Comparison of ENCODE assay signal across 14 cellular contexts in the genomic region with DNA sequence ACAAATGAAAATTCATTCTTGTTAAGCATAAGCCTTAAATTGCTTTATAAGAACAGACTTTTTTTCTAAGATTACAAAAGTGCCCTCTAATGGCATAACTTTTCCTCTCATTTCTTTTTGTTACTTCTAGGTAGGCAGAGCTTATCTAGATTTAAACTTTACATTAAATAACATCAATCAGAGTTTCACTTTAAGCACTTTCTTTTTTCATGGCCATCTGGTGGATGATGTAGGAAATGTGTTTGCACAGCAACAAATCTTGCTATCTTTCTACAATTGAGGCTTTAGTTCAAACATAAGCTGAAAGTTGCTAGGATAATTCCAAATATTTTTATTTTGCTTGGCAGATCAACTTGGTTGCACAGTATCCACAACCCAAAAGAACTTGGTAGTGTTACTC. TPM values are rescaled to one million over a fixed set of nuclear protein-coding genes. Genes with fewer than 3 reads are reported as not detected.
A peak's percentile ranks its signal among the peaks of the same experiment; 100 is the strongest.
DNase-seq lines count a peak whose midpoint lies in the region; ATAC-seq and TF ChIP-seq lines count a peak whose summit lies in the region.
"Had no signal": no experiment of that assay in that cellular context is flagged by ENCODE, and none has a peak within 500 bp of the region (broad histone marks: within the 10 kb centered on the region; RNA-seq: fewer than 3 reads in every experiment).

No MANE protein-coding gene starts in this region.

- peaks cover 8% of the 10 kb centered on the region for H3K4me1 Mint-ChIP-seq in CD8-positive, alpha-beta T cell (ENCODE audit: low read depth)
- H3K4me1 Mint-ChIP-seq: activated B cell treated with CpG ODN at 0.5 μM for 24 hours had no signal

- no peaks in the 10 kb centered on the region for H3K9me3 ChIP-seq in CD8-positive, alpha-beta T cell (ENCODE audit: low read length)
- H3K9me3 ChIP-seq in neural cell (ENCODE audit: low read length) = no peaks in the 10 kb centered on the region

- no peaks in the 10 kb centered on the region for H3K36me3 ChIP-seq in CD8-positive, alpha-beta T cell (ENCODE audit: insufficient read depth, low read length)
- H3K36me3 ChIP-seq in KMS-11 (ENCODE audit: insufficient read depth) = no peaks in the 10 kb centered on the region; the same call in 1 of the 2 replicates
- H3K36me3 ChIP-seq in neural cell (ENCODE audit: insufficient read depth, low read length) = no peaks in the 10 kb centered on the region

- ATAC-seq in CD8-positive, alpha-beta T cell = no peak
- ATAC-seq in GM21381 (IDR thresholded peaks at IDR 0.05; ENCODE audit: unreplicated experiment) (no peak), HG02970 (IDR thresholded peaks at IDR 0.05; ENCODE audit: low FRiP score, unreplicated experiment) (no peak)

- H3K4me2 ChIP-seq in KMS-11 (peak overlapping the region; percentile 24; the same call in 1 of the 2 replicates), neural cell (ENCODE audit: low read length) (no peak overlapping the region)

- no peaks in the 10 kb centered on the region for H4K20me1 ChIP-seq in KMS-11 (ENCODE audit: insufficient read depth)
- H4K20me1 ChIP-seq in neural cell (ENCODE audit: insufficient read depth) = no peaks in the 10 kb centered on the region

- DNase-seq in CD8-positive, alpha-beta T cell = no peak
- DNase-seq in choroid plexus epithelial cell (ENCODE audit: low read depth) (peak; percentile 49), DMS79 (lab: John Stamatoyannopoulos, UW) (no peak), erythroblast (lab: John Stamatoyannopoulos, UW) (no peak)
- DNase-seq: activated B cell treated with CpG ODN at 0.5 μM for 24 hours; activated gamma-delta T cell treated with Interleukin-2 at 50 U/mL for 16 hours; GF-D8; mesenchymal stem cell; NK-92 treated with Interleukin-12 subunit alpha and Interleukin-12 subunit beta, amount 100 ng/mL, for 24 hours had no signal

- TF ChIP-seq CTCF in CD8-positive, alpha-beta T cell (IDR thresholded peaks at IDR 0.05) = peak; percentile 42
- TF ChIP-seq CTCF in KMS-11 (conservative IDR thresholded peaks at IDR 0.05; ENCODE audit: low read depth, low read length) = peak; percentile 68
- peak; percentile 51 for TF ChIP-seq CTCF in choroid plexus epithelial cell (conservative IDR thresholded peaks at IDR 0.05; ENCODE audit: low read depth, low read length)
- peak; percentile 47 for TF ChIP-seq CTCF in neural cell (IDR thresholded peaks at IDR 0.05; ENCODE audit: poor library complexity, severe bottlenecking)

- TF ChIP-seq EP300 in neural cell (conservative IDR thresholded peaks at IDR 0.05; ENCODE audit: poor library complexity, severe bottlenecking) = no peak

- peak; percentile 20 for TF ChIP-seq RAD21 in neural cell (conservative IDR thresholded peaks at IDR 0.05)

- no peak overlapping the region for H3K27ac Mint-ChIP-seq in CD8-positive, alpha-beta T cell
- H3K27ac Mint-ChIP-seq: activated B cell treated with CpG ODN at 0.5 μM for 24 hours had no signal

- no peaks in the 10 kb centered on the region for H3K36me3 Mint-ChIP-seq in CD8-positive, alpha-beta T cell

- no peaks in the 10 kb centered on the region for H3K9me3 Mint-ChIP-seq in CD8-positive, alpha-beta T cell
- H3K9me3 Mint-ChIP-seq: activated B cell treated with CpG ODN at 0.5 μM for 24 hours had no signal

- H3F3A ChIP-seq in neural cell (ENCODE audit: insufficient read depth, low read length, poor library complexity, severe bottlenecking) = no peaks in the 10 kb centered on the region

- H3K4me3 ChIP-seq in CD8-positive, alpha-beta T cell (ENCODE audit: low read depth, low read length) = no peak overlapping the region
- no peak overlapping the region for H3K4me3 ChIP-seq in KMS-11 (IDR thresholded peaks at IDR 0.05; ENCODE audit: insufficient read depth, low read depth, low read length)
- no peak overlapping the region for H3K4me3 ChIP-seq in choroid plexus epithelial cell (ENCODE audit: low read depth, low read length)
- no peak overlapping the region for H3K4me3 ChIP-seq in neural cell (ENCODE audit: low read length)
- H3K4me3 ChIP-seq: skin epidermis had no signal

- H3K4me1 ChIP-seq in CD8-positive, alpha-beta T cell (ENCODE audit: insufficient read depth, low read length) = no peaks in the 10 kb centered on the region
- peaks cover 31% of the 10 kb centered on the region for H3K4me1 ChIP-seq in KMS-11 (ENCODE audit: low read depth, poor library complexity, severe bottlenecking)

- H3K9ac ChIP-seq in KMS-11 (no peak overlapping the region), neural cell (ENCODE audit: low read length) (no peak overlapping the region)

- H3K9me2 ChIP-seq in neural cell (ENCODE audit: insufficient read depth, low read length) = no peaks in the 10 kb centered on the region

- H3K27ac ChIP-seq in CD8-positive, alpha-beta T cell (ENCODE audit: low read depth, low read length) = no peak overlapping the region
- H3K27ac ChIP-seq in KMS-11 (no peak overlapping the region), neural cell (ENCODE audit: low read length) (no peak overlapping the region)
- H3K27ac ChIP-seq: skin epidermis had no signal

- H3K27me3 Mint-ChIP-seq in CD8-positive, alpha-beta T cell (ENCODE audit: low read depth) = peaks cover 2% of the 10 kb centered on the region
- H3K27me3 Mint-ChIP-seq: activated B cell treated with CpG ODN at 0.5 μM for 24 hours had no signal

- no peak for TF ChIP-seq POLR2A in erythroblast (IDR thresholded peaks at IDR 0.05; ENCODE audit: low read length)

- POLR2A ChIA-PET in CD8-positive, alpha-beta T cell (lab: Charles Lee) = interaction anchor here (1.0 kb wide), 1 partner anchor 40 kb away, joined by 3 read pairs; no protein-coding TSS in a partner anchor

- intact Hi-C loops in CD8-positive, alpha-beta T cell (cut with DNase I, micrococcal nuclease) = loop anchor here (1.0 to 5.0 kb wide), 3 partner anchors 127 to 978 kb away; a partner anchor contains a TSS

- H3K4me3 Mint-ChIP-seq in CD8-positive, alpha-beta T cell = no peak overlapping the region
- H3K4me3 Mint-ChIP-seq: activated B cell treated with CpG ODN at 0.5 μM for 24 hours had no signal

- H3K27me3 ChIP-seq in CD8-positive, alpha-beta T cell (ENCODE audit: insufficient read depth, low read length) = no peaks in the 10 kb centered on the region
- H3K27me3 ChIP-seq in KMS-11 (ENCODE audit: insufficient read depth, low read depth) = no peaks in the 10 kb centered on the region
- no peaks in the 10 kb centered on the region for H3K27me3 ChIP-seq in neural cell (ENCODE audit: insufficient read depth, low read depth, low read length)

- H2AFZ ChIP-seq in KMS-11 (ENCODE audit: low read depth) (no peak overlapping the region), neural cell (ENCODE audit: low read depth, low read length) (no peak overlapping the region)

- CTCF ChIA-PET in CD8-positive, alpha-beta T cell (lab: Charles Lee) = interaction anchor here (0.6 to 2.1 kb wide), 18 partner anchors 21 to 333 kb away, joined by 3 to 8 read pairs (median 4); no protein-coding TSS in a partner anchor

- H3K79me2 ChIP-seq in KMS-11 (ENCODE audit: insufficient read depth, low read depth) = no peaks in the 10 kb centered on the region
- H3K79me2 ChIP-seq in neural cell (replicated peaks; ENCODE audit: insufficient read depth, low read length) = no peaks in the 10 kb centered on the region

TF ChIP-seq in neural cell, 6 proteins besides CTCF, POLR2A, EP300 and RAD21:
- TF ChIP-seq SMC3 (conservative IDR thresholded peaks at IDR 0.05; ENCODE audit: poor library complexity) = peak; percentile 50
- TF ChIP-seq, protein P1, sequence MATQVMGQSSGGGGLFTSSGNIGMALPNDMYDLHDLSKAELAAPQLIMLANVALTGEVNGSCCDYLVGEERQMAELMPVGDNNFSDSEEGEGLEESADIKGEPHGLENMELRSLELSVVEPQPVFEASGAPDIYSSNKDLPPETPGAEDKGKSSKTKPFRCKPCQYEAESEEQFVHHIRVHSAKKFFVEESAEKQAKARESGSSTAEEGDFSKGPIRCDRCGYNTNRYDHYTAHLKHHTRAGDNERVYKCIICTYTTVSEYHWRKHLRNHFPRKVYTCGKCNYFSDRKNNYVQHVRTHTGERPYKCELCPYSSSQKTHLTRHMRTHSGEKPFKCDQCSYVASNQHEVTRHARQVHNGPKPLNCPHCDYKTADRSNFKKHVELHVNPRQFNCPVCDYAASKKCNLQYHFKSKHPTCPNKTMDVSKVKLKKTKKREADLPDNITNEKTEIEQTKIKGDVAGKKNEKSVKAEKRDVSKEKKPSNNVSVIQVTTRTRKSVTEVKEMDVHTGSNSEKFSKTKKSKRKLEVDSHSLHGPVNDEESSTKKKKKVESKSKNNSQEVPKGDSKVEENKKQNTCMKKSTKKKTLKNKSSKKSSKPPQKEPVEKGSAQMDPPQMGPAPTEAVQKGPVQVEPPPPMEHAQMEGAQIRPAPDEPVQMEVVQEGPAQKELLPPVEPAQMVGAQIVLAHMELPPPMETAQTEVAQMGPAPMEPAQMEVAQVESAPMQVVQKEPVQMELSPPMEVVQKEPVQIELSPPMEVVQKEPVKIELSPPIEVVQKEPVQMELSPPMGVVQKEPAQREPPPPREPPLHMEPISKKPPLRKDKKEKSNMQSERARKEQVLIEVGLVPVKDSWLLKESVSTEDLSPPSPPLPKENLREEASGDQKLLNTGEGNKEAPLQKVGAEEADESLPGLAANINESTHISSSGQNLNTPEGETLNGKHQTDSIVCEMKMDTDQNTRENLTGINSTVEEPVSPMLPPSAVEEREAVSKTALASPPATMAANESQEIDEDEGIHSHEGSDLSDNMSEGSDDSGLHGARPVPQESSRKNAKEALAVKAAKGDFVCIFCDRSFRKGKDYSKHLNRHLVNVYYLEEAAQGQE (IDR thresholded peaks at IDR 0.05; ENCODE audit: borderline replicate concordance) = no peak
- no peak for TF ChIP-seq POLR2AphosphoS5 (IDR thresholded peaks at IDR 0.05)

RNA-seq across cellular contexts. Expression of a gene that starts 22.1 kb away (rescaled TPM):
- not detected for total RNA-seq in CD8-positive, alpha-beta T cell
- 3.0 and 4.3 TPM in 2 replicates for polyA plus RNA-seq in neural cell
- polyA minus RNA-seq in neural cell = 9.3 and 10.3 TPM in 2 replicates
- total RNA-seq: activated B cell treated with CpG ODN at 0.5 μM for 24 hours had no signal
